ENCODE assay signal across 13 cellular contexts in genomic region chr2:68750592-68751396, GRCh38. TPM values are rescaled to one million over a fixed set of nuclear protein-coding genes. Genes with fewer than 3 reads are reported as not detected.
DNase-seq lines count a peak whose midpoint lies in the region; ATAC-seq and TF ChIP-seq lines count a peak whose summit lies in the region.
"Had no signal": no experiment of that assay in that cellular context is flagged by ENCODE, and none has a peak within 500 bp of the region (broad histone marks: within the 10 kb centered on the region; RNA-seq: fewer than 3 reads in every experiment).

No MANE protein-coding gene starts in this region.

- TF ChIP-seq CTCF in osteoblast (IDR thresholded peaks at IDR 0.05; ENCODE audit: extremely low read depth, low read depth, low read length), result no peak

- H3K9me3 ChIP-seq in adipocyte (ENCODE audit: control insufficient read depth, low read length) (no peaks in the 10 kb centered on the region), osteoblast (ENCODE audit: low read depth, low read length) (no peaks in the 10 kb centered on the region)
- H3K9me3 ChIP-seq: SJSA1, thyroid gland had no signal

- no peaks in the 10 kb centered on the region for H3K27me3 Mint-ChIP-seq in activated naive CD4-positive, alpha-beta T cell treated with anti-CD3 and anti-CD28 coated beads for 36 hours (ENCODE audit: low read depth)

- no peak overlapping the region for H3K4me2 ChIP-seq in osteoblast (ENCODE audit: insufficient read depth, low read length)

- H3K4me1 Mint-ChIP-seq in activated naive CD4-positive, alpha-beta T cell treated with anti-CD3 and anti-CD28 coated beads for 36 hours (ENCODE audit: low read depth), result peaks cover 85% of the 10 kb centered on the region

- H3K4me1 ChIP-seq in adipocyte (ENCODE audit: control insufficient read depth, insufficient read depth, low read length) (no peaks in the 10 kb centered on the region), osteoblast (ENCODE audit: insufficient read depth, low read length) (peaks cover 2% of the 10 kb centered on the region)

- H2AFZ ChIP-seq in osteoblast (ENCODE audit: low read length), result peak overlapping the region; percentile 44

- CTCF ChIA-PET in activated naive CD4-positive, alpha-beta T cell treated with anti-CD3 and anti-CD28 coated beads for 36 hours (lab: Charles Lee), result interaction anchor here (0.7 to 7.5 kb wide), 30 partner anchors 9 to 287 kb away, joined by 3 to 82 read pairs (median 7); partner anchors contain the start of genes APLF, ARHGAP25 and FBXO48

- no peaks in the 10 kb centered on the region for H4K20me1 ChIP-seq in osteoblast (ENCODE audit: insufficient read depth, low read length)

- peak overlapping the region; percentile 93 for H3K27ac Mint-ChIP-seq in activated naive CD4-positive, alpha-beta T cell treated with anti-CD3 and anti-CD28 coated beads for 36 hours
- H3K27ac Mint-ChIP-seq: endodermal cell had no signal

- DNase-seq in activated naive CD4-positive, alpha-beta T cell treated with anti-CD3 and anti-CD28 coated beads for 36 hours, result no peak
- DNase-seq in activated naive CD4-positive, alpha-beta T cell treated with anti-CD3 and anti-CD28 coated beads, Interleukin-2, amount 50 U/mL, for 16 hours, result no peak
- peak; percentile 87 for DNase-seq in NCI-H2227 (lab: John Stamatoyannopoulos, UW; ENCODE audit: unreplicated experiment)
- DNase-seq in adipocyte (ENCODE audit: low read depth), result no peak
- DNase-seq in osteoblast (ENCODE audit: insufficient read length, low spot score, missing footprints), result no peak
- no peak for DNase-seq in COR-L47 (lab: John Stamatoyannopoulos, UW)
- no peak for DNase-seq in KBM-7

- no peak overlapping the region for H3K27ac ChIP-seq in osteoblast (ENCODE audit: low read depth, low read length)
- H3K27ac ChIP-seq: SJSA1, thyroid gland, WERI-Rb-1 had no signal

- H3K27me3 ChIP-seq in adipocyte (replicated peaks; ENCODE audit: control insufficient read depth, insufficient read depth, low read length) (no peaks in the 10 kb centered on the region), osteoblast (ENCODE audit: insufficient read depth, low read length) (peaks cover 1% of the 10 kb centered on the region)
- H3K27me3 ChIP-seq: SJSA1, thyroid gland had no signal

- H3K9ac ChIP-seq in adipocyte (ENCODE audit: low read length), result peak overlapping the region; percentile 2

- H3K4me3 ChIP-seq in adipocyte (ENCODE audit: low read length) (no peak overlapping the region), osteoblast (ENCODE audit: insufficient read depth, low read length) (no peak overlapping the region)
- H3K4me3 ChIP-seq: lung, SJSA1, thyroid gland had no signal

- in situ Hi-C loops in KBM-7 (cut with MboI; ENCODE audit: low pct_unique_long_range_greater_than_20kb, low sequenced_read_pairs), result no loop called here

- no peaks in the 10 kb centered on the region for H3K79me2 ChIP-seq in osteoblast (ENCODE audit: insufficient read depth, low read length)

- H3K36me3 ChIP-seq in adipocyte (ENCODE audit: control insufficient read depth, insufficient read depth, low read length, severe bottlenecking) (no peaks in the 10 kb centered on the region), osteoblast (ENCODE audit: insufficient read depth, low read length) (no peaks in the 10 kb centered on the region)
- H3K36me3 ChIP-seq: SJSA1, thyroid gland, WERI-Rb-1 had no signal

- H3K4me3 Mint-ChIP-seq in activated naive CD4-positive, alpha-beta T cell treated with anti-CD3 and anti-CD28 coated beads for 36 hours, result no peak overlapping the region
- H3K4me3 Mint-ChIP-seq: endodermal cell had no signal

- peaks cover 31% of the 10 kb centered on the region for H3K36me3 Mint-ChIP-seq in activated naive CD4-positive, alpha-beta T cell treated with anti-CD3 and anti-CD28 coated beads for 36 hours (ENCODE audit: low read depth)

- intact Hi-C loops in activated naive CD4-positive, alpha-beta T cell treated with anti-CD3 and anti-CD28 coated beads for 36 hours (cut with micrococcal nuclease), result loop anchor here (1.0 kb wide), 6 partner anchors 20 to 175 kb away; no protein-coding TSS in a partner anchor

- ATAC-seq in HG02623 (IDR thresholded peaks at IDR 0.05; ENCODE audit: unreplicated experiment), result no peak

- H3K9me3 Mint-ChIP-seq in activated naive CD4-positive, alpha-beta T cell treated with anti-CD3 and anti-CD28 coated beads for 36 hours, result no peaks in the 10 kb centered on the region
- H3K9me3 Mint-ChIP-seq: endodermal cell had no signal

RNA-seq across cellular contexts. Expression of gene ARHGAP25, which starts 16.2 kb away (rescaled TPM):
- total RNA-seq in activated naive CD4-positive, alpha-beta T cell treated with anti-CD3 and anti-CD28 coated beads for 36 hours, result 10 to 100 TPM; 43.0 to 46.7 TPM
- total RNA-seq in osteoblast, result under 0.01 and 0.29 TPM in 2 replicates
- total RNA-seq: SJSA1 had no signal

Comparison
In these comparisons a context has a peak if more than half of its experiments do, and no peak if none do; other contexts are left out.
1. RNA of gene ARHGAP25, which starts 16.2 kb away (total RNA-seq): 43.0 to 46.7 TPM in activated naive CD4-positive, alpha-beta T cell treated with anti-CD3 and anti-CD28 coated beads for 36 hours; under 0.01 to 0.29 TPM in osteoblast; every median in the first group is over 10 times any median in the second.